Comparison of ENCODE assay signal across 8 cellular contexts in genomic region chr19:17555480-17555928, GRCh38. TPM values are rescaled to one million over a fixed set of nuclear protein-coding genes. Genes with fewer than 3 reads are reported as not detected.
DNase-seq lines count a peak whose midpoint lies in the region; ATAC-seq, FAIRE-seq and TF ChIP-seq lines count a peak whose summit lies in the region.

TSS of gene COLGALT1 (plus strand) at chr19:17555649. CDS start at chr19:17555714, 65 bp downstream.

- FAIRE-seq in urothelium cell line (lab: Jason Lieb, UNC), result no peak

- peak within 1 kb of the TSS; percentile 90 for H3K4me3 Mint-ChIP-seq in T-helper 2 cell treated with Interferon-gamma antibody and Interleukin-4, amounts not matched to agents 5 μg/mL and 100 μg/mL, for 36 hours

- in situ Hi-C loops in GM13977 (cut with MboI; ENCODE audit: low pct_unique_long_range_greater_than_20kb, low sequenced_read_pairs, unreplicated experiment), result no loop called here

- H3K27ac ChIP-seq in right atrium auricular region, result peak within 1 kb of the TSS; percentile 73 to 84

- no peaks in the 10 kb centered on the region for H3K27me3 Mint-ChIP-seq in T-helper 2 cell treated with Interferon-gamma antibody and Interleukin-4, amounts not matched to agents 5 μg/mL and 100 μg/mL, for 36 hours (ENCODE audit: low read depth)

- peak; percentile 98 for DNase-seq in GM13977 (ENCODE audit: low spot score)
- peak; percentile 98 for DNase-seq in NCI-H2029 (lab: John Stamatoyannopoulos, UW)
- DNase-seq in T-helper 2 cell treated with Interferon-gamma antibody and Interleukin-4, amounts not matched to agents 5 μg/mL and 100 μg/mL, for 36 hours (ENCODE audit: low spot score), result peak; percentile 98
- DNase-seq in anterior cingulate cortex (lab: John Stamatoyannopoulos, UW), result peak; percentile 42 to 99 (median 93)
- DNase-seq in right atrium auricular region (ENCODE audit: low spot score), result peak; percentile 99
- DNase-seq in pulmonary artery endothelial cell (ENCODE audit: low read depth, low spot score), result peak; percentile 91
- peak; percentile 94 for DNase-seq in urothelium cell line (ENCODE audit: low spot score)

- no peaks in the 10 kb centered on the region for H3K9me3 Mint-ChIP-seq in T-helper 2 cell treated with Interferon-gamma antibody and Interleukin-4, amounts not matched to agents 5 μg/mL and 100 μg/mL, for 36 hours

- peaks cover 17% of the 10 kb centered on the region for H3K36me3 Mint-ChIP-seq in T-helper 2 cell treated with Interferon-gamma antibody and Interleukin-4, amounts not matched to agents 5 μg/mL and 100 μg/mL, for 36 hours (ENCODE audit: low read depth)

- peak within 1 kb of the TSS; percentile 82 for H3K27ac Mint-ChIP-seq in T-helper 2 cell treated with Interferon-gamma antibody and Interleukin-4, amounts not matched to agents 5 μg/mL and 100 μg/mL, for 36 hours

- H3K4me3 ChIP-seq in right atrium auricular region, result peak within 1 kb of the TSS; percentile 57 to 81

- H3K27me3 ChIP-seq in right atrium auricular region, result no peaks in the 10 kb centered on the region

- peaks cover 12% of the 10 kb centered on the region for H3K36me3 ChIP-seq in right atrium auricular region

- peaks cover 0 to 48% of the 10 kb centered on the region in 2 donors for H3K4me1 ChIP-seq in right atrium auricular region

- ATAC-seq in HG02943 (IDR thresholded peaks at IDR 0.05; ENCODE audit: low read depth, unreplicated experiment), result peak; percentile 90

- no peaks in the 10 kb centered on the region for H3K9me3 ChIP-seq in right atrium auricular region

- peaks cover 12% of the 10 kb centered on the region for H3K4me1 Mint-ChIP-seq in T-helper 2 cell treated with Interferon-gamma antibody and Interleukin-4, amounts not matched to agents 5 μg/mL and 100 μg/mL, for 36 hours (ENCODE audit: low read depth)

- no peak for TF ChIP-seq CTCF in GM13977 (IDR thresholded peaks at IDR 0.05; ENCODE audit: extremely low read depth, insufficient read depth, missing control alignments)
- TF ChIP-seq CTCF in right atrium auricular region (IDR thresholded peaks at IDR 0.05), result no peak

RNA-seq across cellular contexts. Expression of gene COLGALT1, which starts in this region (rescaled TPM):
- total RNA-seq in right atrium auricular region (10 to 100 TPM; 28.3 to 30.8 TPM), pulmonary artery endothelial cell (107 and 142 TPM in 2 replicates)

Comparison
In these comparisons a context has a peak if more than half of its experiments do, and no peak if none do; other contexts are left out.
1. Peak in every context shown above with its lines: DNase-seq, ATAC-seq, H3K4me3 ChIP-seq and H3K27ac ChIP-seq.